Comparison of ENCODE assay signal across 13 cellular contexts in genomic region chr14:68507544-68508081, GRCh38.
DNase-seq lines count a peak whose midpoint lies in the region; ATAC-seq and TF ChIP-seq lines count a peak whose summit lies in the region.
"Had no signal": no experiment of that assay in that cellular context is flagged by ENCODE, and none has a peak within 500 bp of the region (broad histone marks: within the 10 kb centered on the region; RNA-seq: fewer than 3 reads in every experiment).

No MANE protein-coding gene starts in this region.

- peaks cover 33% of the 10 kb centered on the region for H3K4me1 Mint-ChIP-seq in endodermal cell
- peaks cover 27% of the 10 kb centered on the region for H3K4me1 Mint-ChIP-seq in stimulated activated effector memory CD8-positive, alpha-beta T cell treated with anti-CD3 and anti-CD28 coated beads, Interleukin-12 subunit alpha, Interleukin-12 subunit beta, amount 100 ng/mL, for 72 hours
- H3K4me1 Mint-ChIP-seq in WTC11 = peaks cover 35% of the 10 kb centered on the region

- no peaks in the 10 kb centered on the region for H3K9me3 ChIP-seq in endodermal cell (ENCODE audit: control insufficient read depth, low read length)
- H3K9me3 ChIP-seq: MG63 had no signal

- POLR2A ChIA-PET in WTC11 (lab: Charles Lee) = no interaction called here

- H3K9me3 Mint-ChIP-seq in endodermal cell = no peaks in the 10 kb centered on the region
- H3K9me3 Mint-ChIP-seq in stimulated activated effector memory CD8-positive, alpha-beta T cell treated with anti-CD3 and anti-CD28 coated beads, Interleukin-12 subunit alpha, Interleukin-12 subunit beta, amount 100 ng/mL, for 72 hours = no peaks in the 10 kb centered on the region
- H3K9me3 Mint-ChIP-seq in WTC11 = no peaks in the 10 kb centered on the region
- H3K9me3 Mint-ChIP-seq: activated naive CD8-positive, alpha-beta T cell treated with anti-CD3 and anti-CD28 coated beads, Interleukin-2, amount 10 ng/mL, durations not matched to agents 7 days and 5 days had no signal

- H3K4me3 Mint-ChIP-seq in endodermal cell = no peak overlapping the region
- H3K4me3 Mint-ChIP-seq in stimulated activated effector memory CD8-positive, alpha-beta T cell treated with anti-CD3 and anti-CD28 coated beads, Interleukin-12 subunit alpha, Interleukin-12 subunit beta, amount 100 ng/mL, for 72 hours = peak overlapping the region; percentile 49
- H3K4me3 Mint-ChIP-seq in WTC11 = no peak overlapping the region

- WGBS in endodermal cell (ENCODE audit: insufficient coverage in 1 of 2, insufficient read length in 1 of 2), 2 experiments = 95 to 98% methylated on average over 8 to 10 of the region's 10 CpGs

- TF ChIP-seq CTCF in endodermal cell (conservative IDR thresholded peaks at IDR 0.05) = no peak
- TF ChIP-seq CTCF in WTC11 (IDR thresholded peaks at IDR 0.05) = no peak

- no peaks in the 10 kb centered on the region for H3K27me3 ChIP-seq in endodermal cell (ENCODE audit: control insufficient read depth, insufficient read depth, low read length, poor library complexity, severe bottlenecking)
- H3K27me3 ChIP-seq: MG63 had no signal

- H3K27ac Mint-ChIP-seq in endodermal cell (no peak overlapping the region), WTC11 (no peak overlapping the region)
- H3K27ac Mint-ChIP-seq in stimulated activated effector memory CD8-positive, alpha-beta T cell treated with anti-CD3 and anti-CD28 coated beads, Interleukin-12 subunit alpha, Interleukin-12 subunit beta, amount 100 ng/mL, for 72 hours = peak overlapping the region; percentile 58

- H3K27me3 Mint-ChIP-seq in endodermal cell (ENCODE audit: insufficient read depth) (no peaks in the 10 kb centered on the region), WTC11 (ENCODE audit: low read depth) (no peaks in the 10 kb centered on the region)
- H3K27me3 Mint-ChIP-seq: activated naive CD8-positive, alpha-beta T cell treated with anti-CD3 and anti-CD28 coated beads, Interleukin-2, amount 10 ng/mL, durations not matched to agents 7 days and 5 days had no signal

- ATAC-seq in GM21723 (IDR thresholded peaks at IDR 0.05; ENCODE audit: unreplicated experiment) (peak; percentile 4), Right ventricle myocardium inferior (no peak), GM18520 (IDR thresholded peaks at IDR 0.05; ENCODE audit: unreplicated experiment) (no peak), GM21447 (IDR thresholded peaks at IDR 0.05; ENCODE audit: unreplicated experiment) (no peak), WTC11 (no peak)
- no peak for ATAC-seq in stimulated activated effector memory CD8-positive, alpha-beta T cell treated with anti-CD3 and anti-CD28 coated beads, Interleukin-12 subunit alpha, Interleukin-12 subunit beta, amount 100 ng/mL, for 72 hours
- ATAC-seq: right cardiac atrium had no signal

- no peak overlapping the region for H3K27ac ChIP-seq in endodermal cell (ENCODE audit: low read depth, low read length)

- CTCF ChIA-PET in WTC11 (lab: Charles Lee) = interaction anchor here (0.6 kb wide), 1 partner anchor 16 kb away, joined by 3 read pairs; no protein-coding TSS in a partner anchor

- no peaks in the 10 kb centered on the region for H3K36me3 ChIP-seq in endodermal cell (ENCODE audit: control insufficient read depth, insufficient read depth, low read length)
- H3K36me3 ChIP-seq: MG63 had no signal

- no peak overlapping the region for H3K4me3 ChIP-seq in endodermal cell (ENCODE audit: low read length)
- H3K4me3 ChIP-seq: MG63 had no signal

- H3K36me3 Mint-ChIP-seq in endodermal cell (ENCODE audit: low read depth) (no peaks in the 10 kb centered on the region), WTC11 (no peaks in the 10 kb centered on the region)
- H3K36me3 Mint-ChIP-seq in stimulated activated effector memory CD8-positive, alpha-beta T cell treated with anti-CD3 and anti-CD28 coated beads, Interleukin-12 subunit alpha, Interleukin-12 subunit beta, amount 100 ng/mL, for 72 hours = no peaks in the 10 kb centered on the region
- H3K36me3 Mint-ChIP-seq: activated naive CD8-positive, alpha-beta T cell treated with anti-CD3 and anti-CD28 coated beads, Interleukin-2, amount 10 ng/mL, durations not matched to agents 7 days and 5 days had no signal

- H3K9ac ChIP-seq in endodermal cell (ENCODE audit: extremely low read depth, low read length, poor library complexity, severe bottlenecking) = no peak overlapping the region

- intact Hi-C loops in Right ventricle myocardium inferior (cut with DNase I) = loop anchor here (5.0 kb wide), 1 partner anchor 45 kb away; no protein-coding TSS in a partner anchor

- DNase-seq in T-helper 1 cell (peak in 4 of 5 donors; percentile 13 to 55 (median 46)), endodermal cell (peak; percentile 14), Right ventricle myocardium inferior (ENCODE audit: missing footprints) (no peak), WTC11 (ENCODE audit: low spot score) (no peak)
- no peak for DNase-seq in stimulated activated effector memory CD8-positive, alpha-beta T cell treated with anti-CD3 and anti-CD28 coated beads, Interleukin-12 subunit alpha, Interleukin-12 subunit beta, amount 100 ng/mL, for 72 hours (ENCODE audit: low spot score in 2 of 2)
- DNase-seq: activated naive CD8-positive, alpha-beta T cell treated with anti-CD3 and anti-CD28 coated beads, Interleukin-2, amount 10 ng/mL, durations not matched to agents 7 days and 5 days; GF-D8; islet precursor cell; MG63; right cardiac atrium had no signal

- H3K4me1 ChIP-seq in endodermal cell (ENCODE audit: control insufficient read depth, insufficient read depth, low read length) = no peaks in the 10 kb centered on the region

TF ChIP-seq in WTC11, 78 proteins besides CTCF, POLR2A, EP300 and RAD21:
- TF ChIP-seq NR3C1 (CRISPR knock-in tag; conservative IDR thresholded peaks at IDR 0.05; ENCODE audit: low read depth) = no peak
- TF ChIP-seq ETV6 (CRISPR knock-in tag; IDR thresholded peaks at IDR 0.05) = no peak
- no peak for TF ChIP-seq OVOL2 (CRISPR knock-in tag; IDR thresholded peaks at IDR 0.05; ENCODE audit: borderline replicate concordance)
- TF ChIP-seq TEAD1 (CRISPR knock-in tag; IDR thresholded peaks at IDR 0.05) = no peak
- no peak for TF ChIP-seq ZNF317 (CRISPR knock-in tag; IDR thresholded peaks at IDR 0.05; ENCODE audit: borderline replicate concordance, low read depth)
- no peak for TF ChIP-seq ZNF423 (CRISPR knock-in tag; IDR thresholded peaks at IDR 0.05)
- no peak for TF ChIP-seq NFE2L1 (CRISPR knock-in tag; IDR thresholded peaks at IDR 0.05)
- TF ChIP-seq ZNF512 (CRISPR knock-in tag; IDR thresholded peaks at IDR 0.05; ENCODE audit: borderline replicate concordance) = no peak
- TF ChIP-seq ERG (CRISPR knock-in tag; IDR thresholded peaks at IDR 0.05) = no peak
- no peak for TF ChIP-seq CREM (CRISPR knock-in tag; IDR thresholded peaks at IDR 0.05)
- TF ChIP-seq SMAD3 (CRISPR knock-in tag; IDR thresholded peaks at IDR 0.05; ENCODE audit: borderline replicate concordance) = no peak
- no peak for TF ChIP-seq SP1 (CRISPR knock-in tag; conservative IDR thresholded peaks at IDR 0.05)
- TF ChIP-seq NFYB (CRISPR knock-in tag; conservative IDR thresholded peaks at IDR 0.05; ENCODE audit: low read depth) = no peak

Comparison
In these comparisons a context has a peak if more than half of its experiments do, and no peak if none do; other contexts are left out.
1. DNase-seq: peak in T-helper 1 cell (4 of 5) and endodermal cell (single experiment); none in stimulated activated effector memory CD8-positive, alpha-beta T cell treated with anti-CD3 and anti-CD28 coated beads, Interleukin-12 subunit alpha, Interleukin-12 subunit beta, amount 100 ng/mL, for 72 hours (0 of 2), Right ventricle myocardium inferior (single experiment) and WTC11 (single experiment).